Comparison of ENCODE assay signal across 1 cellular context in genomic region chr15:69452702-69453513, GRCh38.
TF ChIP-seq lines count a peak whose summit lies in the region.

Gene RPLP1 (plus strand): TSS chr15:69452818. CDS start chr15:69452949, 131 bp downstream.

TF ChIP-seq in GM12878, 131 proteins besides CTCF, POLR2A, EP300 and RAD21 (continued from another document and continues in another):
- TF ChIP-seq NKRF (conservative IDR thresholded peaks at IDR 0.05) (peak; percentile 87), SRF (IDR thresholded peaks at IDR 0.05; ENCODE audit: low read depth in 2 of 2, low read length in 2 of 2) (no peak), ZBTB11 (CRISPR knock-in tag; IDR thresholded peaks at IDR 0.05) (no peak), ZBED1 (IDR thresholded peaks at IDR 0.05; ENCODE audit: borderline replicate concordance) (peak; percentile 89; the same call in 1 of the 2 replicates), NRF1 (conservative IDR thresholded peaks at IDR 0.05; ENCODE audit: low read depth, low read length) (peak; percentile 58), MAX (IDR thresholded peaks at IDR 0.05; ENCODE audit: low read depth, low read length) (peak; percentile 80), LARP7 (IDR thresholded peaks at IDR 0.05) (peak; percentile 84), SIN3A (IDR thresholded peaks at IDR 0.05; ENCODE audit: low read depth, low read length) (peak; percentile 86; the same call in 1 of the 2 replicates), NBN (IDR thresholded peaks at IDR 0.05) (peak; percentile 74; the same call in 1 of the 2 replicates), HSF1 (IDR thresholded peaks at IDR 0.05; ENCODE audit: low read depth, low read length) (no peak), PAX5 (IDR thresholded peaks at IDR 0.05; ENCODE audit: borderline replicate concordance, low read depth, low read length) (peak; percentile 12; the same call in 1 of the 2 replicates), USF1 (IDR thresholded peaks at IDR 0.05; ENCODE audit: borderline replicate concordance, extremely low read length, insufficient read depth, low read depth, low read length) (peak; percentile 65), BCL11A (IDR thresholded peaks at IDR 0.05; ENCODE audit: low read depth, low read length) (no peak), CHD1 (IDR thresholded peaks at IDR 0.05; ENCODE audit: low read depth, low read length) (peak; percentile 72; the same call in 1 of the 2 replicates), NFIC (IDR thresholded peaks at IDR 0.05; ENCODE audit: low read depth, low read length) (no peak), MEF2B (IDR thresholded peaks at IDR 0.05; ENCODE audit: partially characterized antibody, poor library complexity, severe bottlenecking) (no peak), KAT2A (conservative IDR thresholded peaks at IDR 0.05; ENCODE audit: control insufficient read depth, low read depth, low read length) (no peak), ZNF622 (IDR thresholded peaks at IDR 0.05) (no peak), SMAD1 (IDR thresholded peaks at IDR 0.05; ENCODE audit: low read depth, partially characterized antibody) (peak; percentile 65), FOXK2 (IDR thresholded peaks at IDR 0.05) (no peak), STAT1 (conservative IDR thresholded peaks at IDR 0.05) (no peak; the same call in 1 of the 2 replicates), CEBPZ (IDR thresholded peaks at IDR 0.05; ENCODE audit: low read depth, low read length) (no peak), KDM1A (IDR thresholded peaks at IDR 0.05; ENCODE audit: borderline replicate concordance) (no peak), POLR2AphosphoS5 (IDR thresholded peaks at IDR 0.05; ENCODE audit: low read length) (peak; percentile 100), REST (IDR thresholded peaks at IDR 0.05; ENCODE audit: low read depth, low read length) (peak; percentile 62), CUX1 (IDR thresholded peaks at IDR 0.05; ENCODE audit: insufficient replicate concordance, low read depth, low read length) (no peak), BHLHE40 (IDR thresholded peaks at IDR 0.05; ENCODE audit: borderline replicate concordance in 1 of 2, low read depth in 2 of 2, low read length in 1 of 2) (peak in 1 of 2 experiments; percentile 39; a peak in 1 of 4 replicates), MTA2 (IDR thresholded peaks at IDR 0.05; ENCODE audit: low read depth) (no peak), POLR2AphosphoS2 (IDR thresholded peaks at IDR 0.05; ENCODE audit: low read depth, low read length) (peak; percentile 99), GABPA (IDR thresholded peaks at IDR 0.05; ENCODE audit: low read depth) (peak; percentile 75; the same call in 1 of the 2 replicates), ATF2 (IDR thresholded peaks at IDR 0.05; ENCODE audit: low read length) (no peak), CBX5 (IDR thresholded peaks at IDR 0.05; ENCODE audit: low read depth) (no peak), RFX5 (IDR thresholded peaks at IDR 0.05; ENCODE audit: low read depth, low read length) (no peak), ATF7 (IDR thresholded peaks at IDR 0.05; ENCODE audit: low read depth) (no peak), SUZ12 (IDR thresholded peaks at IDR 0.05; ENCODE audit: unreplicated experiment) (no peak), IRF4 (IDR thresholded peaks at IDR 0.05; ENCODE audit: low read depth, low read length) (0 out of 2 replicates have a peak, but pooled peaks have one; percentile 14), CHD4 (IDR thresholded peaks at IDR 0.05) (no peak)
